ENCODE assay signal across 31 cellular contexts in the genomic region with DNA sequence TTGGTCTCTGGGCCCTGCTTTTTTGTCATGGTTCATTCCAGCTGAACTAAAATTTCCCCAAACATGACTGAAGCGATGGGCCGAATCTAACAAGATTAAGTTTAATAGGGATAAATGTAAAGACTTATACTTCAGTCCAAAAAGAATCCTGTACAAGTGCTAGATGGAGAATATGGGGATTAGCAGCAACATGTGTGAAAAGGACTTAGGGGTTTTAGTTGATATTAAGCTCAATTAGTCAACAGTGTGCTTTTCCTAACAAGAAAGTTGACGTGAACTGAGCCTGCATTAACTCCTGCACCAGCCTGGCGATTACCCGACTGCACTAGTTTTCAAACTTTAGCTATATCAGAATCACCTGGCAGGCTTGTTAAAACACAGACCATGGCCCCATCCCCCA.
"Had no signal": no experiment of that assay in that cellular context is flagged by ENCODE, and none has a peak within 500 bp of the region (broad histone marks: within the 10 kb centered on the region; RNA-seq: fewer than 3 reads in every experiment).

No MANE protein-coding gene starts in this region.

- H3K27me3 ChIP-seq: esophagus muscularis mucosa, foreskin keratinocyte, gastroesophageal sphincter, heart right ventricle, left lung, neutrophil, pancreas, right lobe of liver, tibial nerve, upper lobe of right lung, uterus had no signal

- H3K4me3 ChIP-seq: esophagus muscularis mucosa, gastroesophageal sphincter, heart right ventricle, left lung, mucosa of descending colon, pancreas, right lobe of liver, thoracic aorta, tibial nerve, upper lobe of right lung, uterus had no signal

- DNase-seq: dermis blood vessel endothelial cell; effector memory CD4-positive, alpha-beta T cell; foreskin keratinocyte; glutamatergic neuron; heart right ventricle; hippocampal formation; left cardiac atrium; left lung; mesenchymal stem cell; mucosa of descending colon; naive B cell; pancreas; retina; right lobe of liver; small intestine; stimulated activated CD4-positive, alpha-beta T cell treated with anti-CD3 and anti-CD28 coated beads, Interleukin-15, amount 100 ng/mL, for 24 hours; stimulated activated CD4-positive, alpha-beta T cell treated with anti-CD3 and anti-CD28 coated beads, Interleukin-2, amount 100 ng/mL, for 48 hours; stimulated activated naive B cell treated with anti-CD40 and anti-IgM and Interleukin-4, amounts not matched to agents 10 μg/mL and 1 μg/mL and 100 μg/mL, for 72 hours; upper lobe of right lung; uterus had no signal

- H3K27ac ChIP-seq: esophagus muscularis mucosa, foreskin keratinocyte, gastroesophageal sphincter, heart right ventricle, left lung, neutrophil, pancreas, right lobe of liver, thoracic aorta, tibial nerve, upper lobe of right lung, uterus had no signal

- H3K27me3 Mint-ChIP-seq: stimulated activated naive B cell treated with anti-CD40 and anti-IgM and Interleukin-4, amounts not matched to agents 10 μg/mL and 1 μg/mL and 100 μg/mL, for 72 hours; stimulated activated naive CD8-positive, alpha-beta T cell treated with anti-CD3 and anti-CD28 coated beads, Interleukin-15, Interleukin-2, amounts not matched to agents 100 ng/mL and 50 ng/mL, for 24 hours had no signal

- ATAC-seq: foreskin keratinocyte; gastroesophageal sphincter; heart right ventricle; left cardiac atrium; left lung; mucosa of descending colon; natural killer cell treated with Interleukin-12 subunit alpha and Interleukin-12 subunit beta and Interleukin-15 and Interleukin-18, amount 100 ng/mL, for 72 hours; pancreas; right lobe of liver; stimulated activated naive B cell treated with anti-CD40 and anti-IgM and Interleukin-4, amounts not matched to agents 10 μg/mL and 1 μg/mL and 100 μg/mL, for 72 hours; upper lobe of right lung had no signal

- H3K27ac Mint-ChIP-seq: mesothelial cell of epicardium; naive B cell; natural killer cell treated with Interleukin-12 subunit alpha and Interleukin-12 subunit beta and Interleukin-15 and Interleukin-18, amount 100 ng/mL, for 72 hours; stimulated activated naive B cell treated with anti-CD40 and anti-IgM and Interleukin-4, amounts not matched to agents 10 μg/mL and 1 μg/mL and 100 μg/mL, for 72 hours; stimulated activated naive CD8-positive, alpha-beta T cell treated with anti-CD3 and anti-CD28 coated beads, Interleukin-15, Interleukin-2, amounts not matched to agents 100 ng/mL and 50 ng/mL, for 24 hours had no signal

- H3K9me3 Mint-ChIP-seq: mesothelial cell of epicardium; naive B cell; natural killer cell treated with Interleukin-12 subunit alpha and Interleukin-12 subunit beta and Interleukin-15 and Interleukin-18, amount 100 ng/mL, for 72 hours; neural crest cell; stimulated activated naive B cell treated with anti-CD40 and anti-IgM and Interleukin-4, amounts not matched to agents 10 μg/mL and 1 μg/mL and 100 μg/mL, for 72 hours; stimulated activated naive CD8-positive, alpha-beta T cell treated with anti-CD3 and anti-CD28 coated beads, Interleukin-15, Interleukin-2, amounts not matched to agents 100 ng/mL and 50 ng/mL, for 24 hours had no signal

- H3K4me3 Mint-ChIP-seq: mesothelial cell of epicardium; naive B cell; natural killer cell treated with Interleukin-12 subunit alpha and Interleukin-12 subunit beta and Interleukin-15 and Interleukin-18, amount 100 ng/mL, for 72 hours; neural crest cell; stimulated activated naive B cell treated with anti-CD40 and anti-IgM and Interleukin-4, amounts not matched to agents 10 μg/mL and 1 μg/mL and 100 μg/mL, for 72 hours; stimulated activated naive CD8-positive, alpha-beta T cell treated with anti-CD3 and anti-CD28 coated beads, Interleukin-15, Interleukin-2, amounts not matched to agents 100 ng/mL and 50 ng/mL, for 24 hours had no signal

- H3K36me3 Mint-ChIP-seq: mesothelial cell of epicardium; naive B cell; natural killer cell treated with Interleukin-12 subunit alpha and Interleukin-12 subunit beta and Interleukin-15 and Interleukin-18, amount 100 ng/mL, for 72 hours; stimulated activated naive B cell treated with anti-CD40 and anti-IgM and Interleukin-4, amounts not matched to agents 10 μg/mL and 1 μg/mL and 100 μg/mL, for 72 hours had no signal

- H3K9me3 ChIP-seq: esophagus muscularis mucosa, gastroesophageal sphincter, heart right ventricle, left lung, mucosa of descending colon, neutrophil, pancreas, right lobe of liver, thoracic aorta, tibial nerve, upper lobe of right lung, uterus had no signal

- H3K36me3 ChIP-seq: esophagus muscularis mucosa, gastroesophageal sphincter, heart right ventricle, left lung, neutrophil, pancreas, right lobe of liver, thoracic aorta, tibial nerve, upper lobe of right lung, uterus had no signal

- H3K4me1 ChIP-seq: esophagus muscularis mucosa, foreskin keratinocyte, gastroesophageal sphincter, heart right ventricle, left lung, pancreas, right lobe of liver, tibial nerve, upper lobe of right lung, uterus had no signal

- H3K4me1 Mint-ChIP-seq: neural crest cell; stimulated activated naive B cell treated with anti-CD40 and anti-IgM and Interleukin-4, amounts not matched to agents 10 μg/mL and 1 μg/mL and 100 μg/mL, for 72 hours had no signal

- FAIRE-seq: endothelial cell of umbilical vein, islet of Langerhans, pancreas, small intestine had no signal
